8 cellular contexts compared by ENCODE assay signal in genomic region chr6:4018194-4019111, GRCh38.
DNase-seq lines count a peak whose midpoint lies in the region; ATAC-seq lines count a peak whose summit lies in the region.

No MANE protein-coding gene starts in this region.

- peak; percentile 67 for ATAC-seq in GM19035 (IDR thresholded peaks at IDR 0.05; ENCODE audit: unreplicated experiment)
- peak; percentile 62 for ATAC-seq in HG03342 (IDR thresholded peaks at IDR 0.05; ENCODE audit: unreplicated experiment)

- DNase-seq in AML-193 (lab: John Stamatoyannopoulos, UW) (peak; percentile 99), NCI-H345 (lab: John Stamatoyannopoulos, UW) (peak; percentile 85), iris pigment epithelial cell (ENCODE audit: low read depth) (peak; percentile 94)
- DNase-seq in activated CD4-positive, CD25-positive, alpha-beta regulatory T cell (lab: John Stamatoyannopoulos, UW): peak; percentile 87 to 92 (median 89)
- DNase-seq in central memory CD4-positive, alpha-beta T cell: peak; percentile 95
- DNase-seq in stimulated activated CD4-positive, alpha-beta T cell treated with anti-CD3 and anti-CD28 coated beads, Interleukin-12 subunit alpha, Interleukin-12 subunit beta, amount 100 ng/mL, for 24 hours (ENCODE audit: low read depth in 2 of 2): peak; percentile 94 to 96

Comparison
In these comparisons a context has a peak if more than half of its experiments do, and no peak if none do; other contexts are left out.
1. Peak in every context shown above with its lines: DNase-seq and ATAC-seq.